In genomic region chr16:79869304-79870015, GRCh38 we compare ENCODE assay signal across 23 cellular contexts.
"Had no signal": no experiment of that assay in that cellular context is flagged by ENCODE, and none has a peak within 500 bp of the region (broad histone marks: within the 10 kb centered on the region; RNA-seq: fewer than 3 reads in every experiment).

No MANE protein-coding gene starts in this region.

- H3K9me3 ChIP-seq: left ventricle myocardium inferior, pancreas, prostate gland, suprapubic skin, thoracic aorta, tibial artery, upper lobe of right lung had no signal

- DNase-seq: islet precursor cell; left ventricle myocardium inferior; mesendoderm; naive B cell; natural killer cell; pancreas; posterior cingulate gyrus; retina; right cardiac atrium; stimulated activated CD4-positive, alpha-beta T cell treated with anti-CD3 and anti-CD28 coated beads, Interleukin-12 subunit alpha, Interleukin-12 subunit beta, amount 100 ng/mL, for 4 hours; stimulated activated CD4-positive, alpha-beta T cell treated with anti-CD3 and anti-CD28 coated beads, Interleukin-15, amount 100 ng/mL, for 24 hours; stimulated activated CD4-positive, alpha-beta T cell treated with anti-CD3 and anti-CD28 coated beads, Interleukin-2, amount 100 ng/mL, for 24 hours; stimulated activated CD4-positive, alpha-beta T cell treated with anti-CD3 and anti-CD28 coated beads, Interleukin-4, amount 100 ng/mL, for 1 hour; stimulated activated naive CD4-positive, alpha-beta T cell; tibial artery; trophoblast cell; upper lobe of right lung had no signal

- H3K4me1 ChIP-seq: left ventricle myocardium inferior, pancreas, prostate gland, tibial artery, upper lobe of right lung had no signal

- H3K36me3 ChIP-seq: left ventricle myocardium inferior, pancreas, prostate gland, suprapubic skin, thoracic aorta, tibial artery, upper lobe of right lung had no signal

- H3K27ac ChIP-seq: hepatocyte, left ventricle myocardium inferior, pancreas, prostate gland, skin epidermis, suprapubic skin, thoracic aorta, tibial artery, upper lobe of right lung had no signal

- H3K4me3 ChIP-seq: hepatocyte, left ventricle myocardium inferior, lung, pancreas, prostate gland, skin epidermis, suprapubic skin, thoracic aorta, tibial artery, upper lobe of right lung had no signal

- H3K27me3 ChIP-seq: hepatocyte, pancreas, suprapubic skin, tibial artery had no signal
